14 cellular contexts compared by ENCODE assay signal in the genomic region with DNA sequence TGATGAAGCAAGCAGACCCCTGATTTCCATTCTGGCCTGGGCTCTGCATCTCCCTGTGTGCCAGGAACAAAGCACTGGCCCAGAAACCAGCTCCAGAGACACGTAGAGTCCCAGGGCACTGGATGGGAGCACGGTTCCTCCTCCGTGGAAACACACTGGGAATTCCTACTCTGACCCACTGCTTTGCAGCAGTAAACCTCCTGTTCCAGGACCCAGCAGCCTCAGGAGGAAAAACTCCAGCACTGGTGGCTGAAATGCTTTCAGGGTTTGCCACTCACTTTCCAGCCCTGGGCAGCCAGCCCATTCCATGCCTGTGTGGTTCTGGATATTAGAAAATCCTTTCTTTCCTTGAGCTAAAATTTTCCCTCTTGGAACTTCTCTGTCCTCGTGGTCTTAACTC. TPM values are rescaled to one million over a fixed set of nuclear protein-coding genes. Genes with fewer than 3 reads are reported as not detected.
DNase-seq lines count a peak whose midpoint lies in the region; ATAC-seq and TF ChIP-seq lines count a peak whose summit lies in the region.
"Had no signal": no experiment of that assay in that cellular context is flagged by ENCODE, and none has a peak within 500 bp of the region (broad histone marks: within the 10 kb centered on the region; RNA-seq: fewer than 3 reads in every experiment).

No MANE protein-coding gene starts in this region.

- no peak overlapping the region for H4K91ac ChIP-seq in IMR-90 (ENCODE audit: insufficient read depth, low read depth, low read length)

- DNase-seq in IMR-90 (no peak), dermis blood vessel endothelial cell (peak; percentile 24), left lung (no peak), putamen (ENCODE audit: low spot score) (peak; percentile 76), DMS153 (lab: John Stamatoyannopoulos, UW) (no peak), NCI-H2107 treated with DMSO at 0.1 percent for 48 hours (lab: John Stamatoyannopoulos, UW; ENCODE audit: unreplicated experiment) (no peak)
- DNase-seq in stimulated activated effector memory CD8-positive, alpha-beta T cell treated with anti-CD3 and anti-CD28 coated beads, Interleukin-12 subunit alpha, Interleukin-12 subunit beta, amount 100 ng/mL, for 72 hours (ENCODE audit: low spot score in 2 of 2), result no peak
- DNase-seq: activated CD4-positive, alpha-beta T cell treated with anti-CD3 and anti-CD28 coated beads, Interleukin-2, amount 50 U/mL, for 1 hour; activated T-cell treated with anti-CD3 and anti-CD28 coated beads, Interleukin-2, amount 50 U/mL, for 4 hours; amniotic stem cell; NK-92 treated with Interleukin-12 subunit alpha and Interleukin-12 subunit beta, amount 100 ng/mL, for 24 hours; SIG-M5; upper lobe of right lung had no signal

- H4K5ac ChIP-seq in IMR-90 (ENCODE audit: low read depth, low read length), result no peak overlapping the region

- POLR2A ChIA-PET in IMR-90 (lab: Charles Lee; ENCODE audit: unreplicated experiment), result no interaction called here

- H2BK15ac ChIP-seq in IMR-90 (ENCODE audit: low read depth, low read length), result no peak overlapping the region

- H3K14ac ChIP-seq in IMR-90 (replicated peaks; ENCODE audit: low read depth, low read length), result no peak overlapping the region

- no TSS peak for BruUV-seq in IMR-90 (replicated peaks; lab: Mats Ljungman, UMichigan)

- no peak for TF ChIP-seq CTCF in IMR-90 (conservative IDR thresholded peaks at IDR 0.05; ENCODE audit: low read depth, low read length)
- no peak for TF ChIP-seq CTCF in left lung (IDR thresholded peaks at IDR 0.05)

- WGBS in IMR-90 (ENCODE audit: extremely low coverage in 2 of 2, insufficient read length in 1 of 2), 2 experiments, result 100% methylated on average over 1 of the region's 4 CpGs; no CpG with 5 or more reads in 1 of the 2 experiments

- H3K27ac ChIP-seq in IMR-90 (ENCODE audit: insufficient read depth, low read length), result no peak overlapping the region
- no peak overlapping the region for H3K27ac ChIP-seq in left lung

- H2AK9ac ChIP-seq in IMR-90 (replicated peaks; ENCODE audit: low read depth, low read length, poor library complexity), result no peak overlapping the region

- H3K36me3 ChIP-seq in IMR-90 (ENCODE audit: control insufficient read depth, insufficient read depth, low read length), result no peaks in the 10 kb centered on the region
- no peaks in the 10 kb centered on the region for H3K36me3 ChIP-seq in left lung
- H3K36me3 ChIP-seq: upper lobe of right lung had no signal

- ATAC-seq in IMR-90 (ENCODE audit: low read depth) (peak; percentile 37; the same call in 1 of the 2 replicates), left lung (peak; percentile 26), GM21381 (IDR thresholded peaks at IDR 0.05; ENCODE audit: unreplicated experiment) (no peak)
- no peak for ATAC-seq in stimulated activated effector memory CD8-positive, alpha-beta T cell treated with anti-CD3 and anti-CD28 coated beads, Interleukin-12 subunit alpha, Interleukin-12 subunit beta, amount 100 ng/mL, for 72 hours
- ATAC-seq: activated T-cell treated with anti-CD3 and anti-CD28 coated beads, Interleukin-2, amount 50 U/mL, for 4 hours had no signal

- no peak overlapping the region for H4K8ac ChIP-seq in IMR-90 (ENCODE audit: low read depth in 2 of 2, low read length in 2 of 2)

- H3K4me1 Mint-ChIP-seq in stimulated activated effector memory CD8-positive, alpha-beta T cell treated with anti-CD3 and anti-CD28 coated beads, Interleukin-12 subunit alpha, Interleukin-12 subunit beta, amount 100 ng/mL, for 72 hours, result peaks cover 5% of the 10 kb centered on the region

- no peak overlapping the region for H3K18ac ChIP-seq in IMR-90 (ENCODE audit: low read depth, low read length)

- in situ Hi-C loops in IMR-90 (cut with MboI; ENCODE audit: low sequenced_read_pairs), result no loop called here

- H2AK5ac ChIP-seq in IMR-90 (ENCODE audit: low read depth, low read length), result no peak overlapping the region

- H3K9me1 ChIP-seq in IMR-90 (ENCODE audit: insufficient read depth, low read length), result peaks cover 5% of the 10 kb centered on the region; the same call in 1 of the 2 replicates

- H2BK120ac ChIP-seq in IMR-90 (ENCODE audit: low read depth, low read length), result no peak overlapping the region

- no peak overlapping the region for H3K56ac ChIP-seq in IMR-90 (ENCODE audit: extremely low read depth, insufficient read depth, low read length)

- H2BK5ac ChIP-seq in IMR-90 (ENCODE audit: low read depth, low read length, poor library complexity, severe bottlenecking), result no peak overlapping the region

- H3K27me3 ChIP-seq in IMR-90 (ENCODE audit: control insufficient read depth, insufficient read depth, low read length), result no peaks in the 10 kb centered on the region
- H3K27me3 ChIP-seq in left lung, result no peaks in the 10 kb centered on the region
- H3K27me3 ChIP-seq: upper lobe of right lung had no signal

- intact Hi-C loops in IMR-90 (cut with micrococcal nuclease), result no loop called here
- intact Hi-C loops in left lung (cut with DNase I), result no loop called here

- peaks cover 2% of the 10 kb centered on the region; the same call in 1 of the 2 replicates for H4K20me1 ChIP-seq in IMR-90 (ENCODE audit: insufficient read depth, low read length)

- peaks cover 12 to 21% of the 10 kb centered on the region in 2 experiments; a peak in 3 of 4 replicates for H3K79me1 ChIP-seq in IMR-90 (ENCODE audit: low read depth in 1 of 2, low read length in 2 of 2)

- peak overlapping the region; percentile 42; the same call in 1 of the 2 replicates for H3K23ac ChIP-seq in IMR-90 (ENCODE audit: low read depth, low read length)

- H3K9me3 Mint-ChIP-seq in stimulated activated effector memory CD8-positive, alpha-beta T cell treated with anti-CD3 and anti-CD28 coated beads, Interleukin-12 subunit alpha, Interleukin-12 subunit beta, amount 100 ng/mL, for 72 hours, result no peaks in the 10 kb centered on the region
- H3K9me3 Mint-ChIP-seq: activated T-cell treated with anti-CD3 and anti-CD28 coated beads, Interleukin-2, amount 50 U/mL, for 4 hours had no signal

- peaks cover 8% of the 10 kb centered on the region for H3K4me1 ChIP-seq in IMR-90 (ENCODE audit: control insufficient read depth, insufficient read depth, low read length)
- H3K4me1 ChIP-seq in left lung, result peaks cover 5 to 14% of the 10 kb centered on the region in 2 donors

- no peak overlapping the region for H2BK20ac ChIP-seq in IMR-90 (ENCODE audit: low read depth, low read length)

- no peak overlapping the region for H3K4me3 Mint-ChIP-seq in stimulated activated effector memory CD8-positive, alpha-beta T cell treated with anti-CD3 and anti-CD28 coated beads, Interleukin-12 subunit alpha, Interleukin-12 subunit beta, amount 100 ng/mL, for 72 hours
- H3K4me3 Mint-ChIP-seq: activated T-cell treated with anti-CD3 and anti-CD28 coated beads, Interleukin-2, amount 50 U/mL, for 4 hours had no signal

- no peak for TF ChIP-seq POLR2A in IMR-90 (IDR thresholded peaks at IDR 0.05; ENCODE audit: low read depth, low read length)

- H3K36me3 Mint-ChIP-seq in stimulated activated effector memory CD8-positive, alpha-beta T cell treated with anti-CD3 and anti-CD28 coated beads, Interleukin-12 subunit alpha, Interleukin-12 subunit beta, amount 100 ng/mL, for 72 hours, result no peaks in the 10 kb centered on the region

- no peak overlapping the region for H3K27ac Mint-ChIP-seq in stimulated activated effector memory CD8-positive, alpha-beta T cell treated with anti-CD3 and anti-CD28 coated beads, Interleukin-12 subunit alpha, Interleukin-12 subunit beta, amount 100 ng/mL, for 72 hours

- H3K9me3 ChIP-seq in IMR-90 (ENCODE audit: control insufficient read depth, insufficient read depth, low read length), result no peaks in the 10 kb centered on the region
- no peaks in the 10 kb centered on the region for H3K9me3 ChIP-seq in left lung
- H3K9me3 ChIP-seq: upper lobe of right lung had no signal

- H2AFZ ChIP-seq in IMR-90 (replicated peaks; ENCODE audit: low read length, poor library complexity), result peak overlapping the region; percentile 26

- no peak overlapping the region for H3K4me3 ChIP-seq in IMR-90 (ENCODE audit: insufficient read depth, low read depth, low read length)
- H3K4me3 ChIP-seq in left lung, result no peak overlapping the region
- H3K4me3 ChIP-seq: upper lobe of right lung had no signal

- no peak overlapping the region for H3K9ac ChIP-seq in IMR-90 (ENCODE audit: low read depth, low read length)

- no peak for TF ChIP-seq RAD21 in IMR-90 (IDR thresholded peaks at IDR 0.05; ENCODE audit: low read length)

- H3K4me2 ChIP-seq in IMR-90 (ENCODE audit: low read depth, low read length), result no peak overlapping the region

- dilution Hi-C loops in IMR-90 (cut with HindIII; ENCODE audit: low sequenced_read_pairs, unreplicated experiment), result no loop called here

- CTCF ChIA-PET in IMR-90 (lab: Yijun Ruan, JAX), result interaction anchor here (0.6 to 0.7 kb wide), 2 partner anchors 146 to 1300 kb away, joined by 3 to 4 read pairs; no protein-coding TSS in a partner anchor

- no peak overlapping the region for H3K4ac ChIP-seq in IMR-90 (ENCODE audit: low read depth, low read length)

TF ChIP-seq in IMR-90, 13 proteins besides CTCF, POLR2A, EP300 and RAD21:
- TF ChIP-seq, protein P1, sequence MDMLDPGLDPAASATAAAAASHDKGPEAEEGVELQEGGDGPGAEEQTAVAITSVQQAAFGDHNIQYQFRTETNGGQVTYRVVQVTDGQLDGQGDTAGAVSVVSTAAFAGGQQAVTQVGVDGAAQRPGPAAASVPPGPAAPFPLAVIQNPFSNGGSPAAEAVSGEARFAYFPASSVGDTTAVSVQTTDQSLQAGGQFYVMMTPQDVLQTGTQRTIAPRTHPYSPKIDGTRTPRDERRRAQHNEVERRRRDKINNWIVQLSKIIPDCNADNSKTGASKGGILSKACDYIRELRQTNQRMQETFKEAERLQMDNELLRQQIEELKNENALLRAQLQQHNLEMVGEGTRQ (IDR thresholded peaks at IDR 0.05; ENCODE audit: low read depth, low read length), result no peak

RNA-seq across cellular contexts. Expression of gene FAM171A1, which starts 58.1 kb away (rescaled TPM):
- 20.3 and 26.1 TPM in 2 replicates for total RNA-seq in IMR-90 (2012; rRNA removed)
- 28.1 and 30.6 TPM in 2 replicates for polyA plus RNA-seq in IMR-90 (2012; rRNA removed)
- 25.0 and 34.3 TPM in 2 replicates for polyA plus RNA-seq in IMR-90 (2012; cell fraction: cytosol; rRNA removed)
- polyA plus RNA-seq in IMR-90 (2012; cell fraction: nucleus; rRNA removed; ENCODE audit: low replicate concordance), result 13.1 and 16.1 TPM in 2 replicates
- 40.0 and 55.9 TPM in 2 replicates for total RNA-seq in dermis blood vessel endothelial cell
- total RNA-seq in left lung, result 10 to 100 TPM; 13.2 to 16.0 TPM

Comparison
In these comparisons a context has a peak if more than half of its experiments do, and no peak if none do; other contexts are left out.
1. ATAC-seq: peak in IMR-90 (single experiment) and left lung (single experiment); none in stimulated activated effector memory CD8-positive, alpha-beta T cell treated with anti-CD3 and anti-CD28 coated beads, Interleukin-12 subunit alpha, Interleukin-12 subunit beta, amount 100 ng/mL, for 72 hours (single experiment) and GM21381 (single experiment).
2. DNase-seq: peak in dermis blood vessel endothelial cell (single experiment) and putamen (single experiment); none in IMR-90 (single experiment), left lung (0 of 2), DMS153 (single experiment), NCI-H2107 treated with DMSO at 0.1 percent for 48 hours (single experiment) and stimulated activated effector memory CD8-positive, alpha-beta T cell treated with anti-CD3 and anti-CD28 coated beads, Interleukin-12 subunit alpha, Interleukin-12 subunit beta, amount 100 ng/mL, for 72 hours (0 of 2).